Comparison of ENCODE assay signal across 18 cellular contexts in genomic region chr10:65275296-65275695, GRCh38.
"Had no signal": no experiment of that assay in that cellular context is flagged by ENCODE, and none has a peak within 500 bp of the region (broad histone marks: within the 10 kb centered on the region; RNA-seq: fewer than 3 reads in every experiment).

No MANE protein-coding gene starts in this region.

- FAIRE-seq: keratinocyte, pancreas had no signal

- H3K4me1 ChIP-seq: esophagus squamous epithelium, gastroesophageal sphincter, left ventricle myocardium inferior, lower lobe of right lung, pancreas, suprapubic skin, thyroid gland, uterus had no signal

- H3K4me3 ChIP-seq: esophagus squamous epithelium, gastroesophageal sphincter, left ventricle myocardium inferior, lower lobe of right lung, pancreas, smooth muscle cell, suprapubic skin, thyroid gland, uterus had no signal

- H3K36me3 ChIP-seq: esophagus squamous epithelium, gastroesophageal sphincter, left ventricle myocardium inferior, lower lobe of right lung, pancreas, suprapubic skin, thyroid gland, uterus had no signal

- DNase-seq: dermis blood vessel endothelial cell; esophagus squamous epithelium; foreskin fibroblast; glutamatergic neuron; immature natural killer cell; left ventricle myocardium inferior; lower lobe of right lung; occipital lobe; pancreas; right cardiac atrium; stimulated activated CD4-positive, alpha-beta T cell treated with anti-CD3 and anti-CD28 coated beads, Interleukin-2, amount 100 ng/mL, for 48 hours; stimulated activated naive CD4-positive, alpha-beta T cell treated with Interleukin-2 at 50 U/mL for 16 hours; thyroid gland; uterus had no signal

- ATAC-seq: gastroesophageal sphincter, lower lobe of right lung, pancreas, right cardiac atrium had no signal

- H3K9me3 ChIP-seq: lower lobe of right lung, pancreas, thyroid gland, uterus had no signal

- H3K27ac ChIP-seq: esophagus squamous epithelium, gastroesophageal sphincter, left ventricle myocardium inferior, lower lobe of right lung, pancreas, suprapubic skin, thyroid gland, uterus had no signal

- H3K4me2 ChIP-seq: smooth muscle cell had no signal

- H3K27me3 ChIP-seq: esophagus squamous epithelium, gastroesophageal sphincter, pancreas, suprapubic skin, thyroid gland, uterus had no signal
